In the genomic region with DNA sequence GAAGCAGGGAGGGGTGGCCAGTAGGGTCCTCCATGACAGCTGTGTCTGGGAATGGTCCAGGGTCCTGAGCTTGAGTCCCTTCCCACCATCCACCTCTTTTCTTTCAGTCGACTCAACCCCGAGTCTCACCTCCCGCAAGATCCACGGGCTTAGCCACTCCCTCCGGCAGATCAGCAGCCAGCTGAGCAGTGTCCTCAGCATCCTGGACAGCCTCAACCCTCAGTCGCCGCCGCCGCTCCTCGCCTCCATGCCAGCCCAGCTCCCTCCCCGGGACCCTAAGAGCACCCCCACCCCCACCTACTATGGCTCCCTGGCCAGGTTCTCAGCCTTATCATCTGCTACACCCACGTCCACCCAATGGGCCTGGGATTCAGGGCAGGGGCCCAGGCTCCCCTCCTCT, we compare ENCODE assay signal across 35 cellular contexts.
"Had no signal": no experiment of that assay in that cellular context is flagged by ENCODE, and none has a peak within 500 bp of the region (broad histone marks: within the 10 kb centered on the region; RNA-seq: fewer than 3 reads in every experiment).

No MANE protein-coding gene starts in this region.

- H3K9me3 ChIP-seq: adrenal gland, SJSA1, SK-N-SH had no signal

- H3K9ac ChIP-seq: SK-N-SH had no signal

- DNase-seq: activated B cell treated with CpG ODN at 0.5 μM for 24 hours; activated CD4-positive, alpha-beta memory T cell treated with anti-CD3 and anti-CD28 coated beads, Interleukin-2, amount 10 ng/mL, durations not matched to agents 7 days and 5 days; activated CD4-positive, alpha-beta T cell treated with anti-CD3 and anti-CD28 coated beads for 48 hours; activated CD4-positive, CD25-positive, alpha-beta regulatory T cell treated with anti-CD3 and anti-CD28 coated beads, Interleukin-2, amount 50 U/mL, for 72 hours; activated CD8-positive, alpha-beta memory T cell treated with anti-CD3 and anti-CD28 coated beads for 24 hours; activated CD8-positive, alpha-beta memory T cell treated with anti-CD3 and anti-CD28 coated beads, Interleukin-2, amount 10 ng/mL, durations not matched to agents 7 days and 5 days; activated CD8-positive, alpha-beta memory T cell treated with anti-CD3 and anti-CD28 coated beads, Interleukin-2, amount 50 U/mL, for 48 hours; activated gamma-delta T cell; activated naive CD4-positive, alpha-beta T cell treated with Interleukin-2 at 50 U/mL for 16 hours; adrenal gland; brain microvascular endothelial cell; NCI-H1092 treated with DMSO at 0.1 percent for 48 hours; NCI-H1417; NCI-H146; NCI-H187; NCI-H2029 treated with DMSO at 0.1 percent for 48 hours; NCI-H2107; NCI-H2171; NCI-H510A; NCI-H526; NCI-H748 treated with DMSO at 0.1 percent for 48 hours; NK-92 treated with Interleukin-12 subunit alpha and Interleukin-12 subunit beta, amount 100 ng/mL, for 24 hours; PC-3; Peyer's patch; RPMI8226; SHP77 treated with DMSO at 0.1 percent for 48 hours; SK-N-SH; T-helper 2 cell; T-helper 9 cell had no signal

- FAIRE-seq: K562 had no signal

- H3K27me3 ChIP-seq: adrenal gland, brain microvascular endothelial cell, Peyer's patch, SJSA1 had no signal

- H3K27ac Mint-ChIP-seq: activated B cell treated with CpG ODN at 0.5 μM for 24 hours; activated CD4-positive, alpha-beta memory T cell treated with anti-CD3 and anti-CD28 coated beads, Interleukin-2, amount 10 ng/mL, durations not matched to agents 7 days and 5 days; activated CD8-positive, alpha-beta memory T cell treated with anti-CD3 and anti-CD28 coated beads, Interleukin-2, amount 10 ng/mL, durations not matched to agents 7 days and 5 days; activated T-helper 2 cell treated with anti-CD3 and anti-CD28 coated beads, Interferon-gamma antibody, Interleukin-2, Interleukin-4, amounts not matched to agents 10 μg/mL and 5 μg/mL and 100 μg/mL, durations not matched to agents 14 hours and 24 hours and 36 hours had no signal

- H3K4me3 ChIP-seq: adrenal gland, K562, Peyer's patch, SJSA1 had no signal

- H3K4me1 ChIP-seq: adrenal gland, Peyer's patch, SJSA1 had no signal

- H3K4me2 ChIP-seq: SK-N-SH had no signal

- ATAC-seq: activated CD8-positive, alpha-beta memory T cell treated with anti-CD3 and anti-CD28 coated beads, Interleukin-2, amount 10 ng/mL, durations not matched to agents 7 days and 5 days; activated naive CD4-positive, alpha-beta T cell treated with anti-CD3 and anti-CD28 coated beads, Interleukin-2, amount 50 U/mL, for 72 hours; PC-3 had no signal

- H3K27me3 Mint-ChIP-seq: activated B cell treated with CpG ODN at 0.5 μM for 24 hours; activated CD4-positive, alpha-beta memory T cell treated with anti-CD3 and anti-CD28 coated beads, Interleukin-2, amount 10 ng/mL, durations not matched to agents 7 days and 5 days; activated CD8-positive, alpha-beta memory T cell treated with anti-CD3 and anti-CD28 coated beads, Interleukin-2, amount 10 ng/mL, durations not matched to agents 7 days and 5 days; central memory CD8-positive, alpha-beta T cell had no signal

- H3K4me1 Mint-ChIP-seq: activated B cell treated with CpG ODN at 0.5 μM for 24 hours; activated CD4-positive, alpha-beta memory T cell treated with anti-CD3 and anti-CD28 coated beads, Interleukin-2, amount 10 ng/mL, durations not matched to agents 7 days and 5 days; activated CD8-positive, alpha-beta memory T cell treated with anti-CD3 and anti-CD28 coated beads, Interleukin-2, amount 10 ng/mL, durations not matched to agents 7 days and 5 days; central memory CD8-positive, alpha-beta T cell had no signal

- H3K4me3 Mint-ChIP-seq: activated B cell treated with CpG ODN at 0.5 μM for 24 hours; activated CD4-positive, alpha-beta memory T cell treated with anti-CD3 and anti-CD28 coated beads, Interleukin-2, amount 10 ng/mL, durations not matched to agents 7 days and 5 days; activated CD8-positive, alpha-beta memory T cell treated with anti-CD3 and anti-CD28 coated beads, Interleukin-2, amount 10 ng/mL, durations not matched to agents 7 days and 5 days; central memory CD8-positive, alpha-beta T cell had no signal

- H3K27ac ChIP-seq: adrenal gland, brain microvascular endothelial cell, Peyer's patch, SJSA1, VCaP had no signal
